In the genomic region with DNA sequence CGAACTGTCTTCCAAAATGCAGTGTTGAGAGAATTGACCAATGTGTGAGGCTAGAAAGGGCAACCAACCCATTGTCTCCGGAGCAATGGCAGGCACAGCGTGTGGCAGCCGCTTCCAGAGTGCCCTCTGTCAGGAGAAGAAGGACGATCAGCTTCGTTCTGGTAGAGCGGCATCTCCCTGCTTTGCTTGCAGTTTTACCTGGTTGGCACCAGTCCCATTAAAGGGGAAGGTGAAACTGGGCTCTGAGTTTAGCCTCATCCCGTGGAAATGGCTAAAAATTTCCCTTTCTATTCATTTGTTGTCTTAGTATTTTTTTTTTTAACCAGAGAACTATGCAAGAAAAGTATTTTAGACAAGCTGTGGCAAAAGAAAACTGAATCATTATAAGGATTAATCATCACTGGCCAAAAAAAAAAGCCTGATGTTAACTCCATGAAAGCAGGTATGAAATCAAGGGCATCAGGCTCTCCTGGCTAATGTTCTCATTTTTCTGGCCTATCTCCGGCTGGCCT, we compare ENCODE assay signal across 17 cellular contexts.
A peak's percentile ranks its signal among the peaks of the same experiment; 100 is the strongest.
DNase-seq lines count a peak whose midpoint lies in the region; ATAC-seq, FAIRE-seq and TF ChIP-seq lines count a peak whose summit lies in the region.
"Had no signal": no experiment of that assay in that cellular context is flagged by ENCODE, and none has a peak within 500 bp of the region (broad histone marks: within the 10 kb centered on the region; RNA-seq: fewer than 3 reads in every experiment).

No MANE protein-coding gene starts in this region.

- peak overlapping the region; percentile 31 for H3K9ac ChIP-seq in astrocyte (ENCODE audit: low read length)
- H3K9ac ChIP-seq in keratinocyte (ENCODE audit: control insufficient read depth, extremely low read depth, insufficient read depth, low read length): peak overlapping the region; percentile 77

- no peaks in the 10 kb centered on the region for H3K9me3 ChIP-seq in astrocyte (ENCODE audit: insufficient read depth, low read depth, low read length)
- no peaks in the 10 kb centered on the region for H3K9me3 ChIP-seq in keratinocyte (ENCODE audit: control insufficient read depth, low read depth, low read length)
- H3K9me3 ChIP-seq in transverse colon: no peaks in the 10 kb centered on the region
- H3K9me3 ChIP-seq: gastrocnemius medialis, upper lobe of left lung had no signal

- H3K4me3 Mint-ChIP-seq in astrocyte (ENCODE audit: unreplicated experiment): no peak overlapping the region
- H3K4me3 Mint-ChIP-seq: activated naive CD8-positive, alpha-beta T cell treated with anti-CD3 and anti-CD28 coated beads, Interleukin-2, amount 10 ng/mL, durations not matched to agents 7 days and 5 days; dendritic cell treated with granulocyte-macrophage colony-stimulating factor and Interleukin-4, amounts not matched to agents 40 ng/mL and 50 ng/mL, for 4 days; IgD-negative memory B cell had no signal

- H3K4me1 ChIP-seq in astrocyte (ENCODE audit: insufficient read depth, low read length): peaks cover 15% of the 10 kb centered on the region
- peaks cover 24% of the 10 kb centered on the region for H3K4me1 ChIP-seq in keratinocyte (ENCODE audit: control insufficient read depth, extremely low read depth, insufficient read depth, low read length)
- no peaks in the 10 kb centered on the region for H3K4me1 ChIP-seq in transverse colon
- H3K4me1 ChIP-seq: gastrocnemius medialis, upper lobe of left lung had no signal

- FAIRE-seq in astrocyte (lab: Jason Lieb, UNC): no peak
- peak; percentile 81 for FAIRE-seq in keratinocyte (lab: Jason Lieb, UNC)
- FAIRE-seq: A204.1, TTC549 had no signal

- peak overlapping the region; percentile 61 for H3K4me2 ChIP-seq in astrocyte (ENCODE audit: low read length)
- H3K4me2 ChIP-seq in keratinocyte (ENCODE audit: control insufficient read depth, extremely low read depth, insufficient read depth, low read depth, low read length): peak overlapping the region; percentile 95

- in situ Hi-C loops in transverse colon (cut with MboI; ENCODE audit: low pct_ligation_motif_present in 1 of 4, low pct_unique_long_range_greater_than_20kb in 1 of 4, low sequenced_read_pairs in 3 of 4): no loop called here

- no peaks in the 10 kb centered on the region for H4K20me1 ChIP-seq in astrocyte (ENCODE audit: insufficient read depth, low read length)
- H4K20me1 ChIP-seq in keratinocyte (ENCODE audit: control insufficient read depth, extremely low read depth, insufficient read depth, low read length): no peaks in the 10 kb centered on the region

- H3K79me2 ChIP-seq in astrocyte (ENCODE audit: insufficient read depth, low read length) (no peaks in the 10 kb centered on the region), keratinocyte (ENCODE audit: control insufficient read depth, insufficient read depth, low read length) (no peaks in the 10 kb centered on the region)

- intact Hi-C loops in transverse colon (cut with DNase I; ENCODE audit: low total_unique reads): no loop called here

- peak overlapping the region; percentile 40 for H3K27ac ChIP-seq in astrocyte (ENCODE audit: low read depth, low read length)
- peak overlapping the region; percentile 94 for H3K27ac ChIP-seq in keratinocyte (ENCODE audit: control insufficient read depth, insufficient read depth, low read length)
- H3K27ac ChIP-seq in transverse colon: peak overlapping the region in 1 of 4 donors; percentile 34
- H3K27ac ChIP-seq: gastrocnemius medialis, upper lobe of left lung had no signal

- H3K9me1 ChIP-seq in keratinocyte (ENCODE audit: control insufficient read depth, extremely low read depth, insufficient read depth, low read length): no peaks in the 10 kb centered on the region

- H3K27ac Mint-ChIP-seq in astrocyte (ENCODE audit: unreplicated experiment): peak overlapping the region; percentile 78
- H3K27ac Mint-ChIP-seq: activated naive CD8-positive, alpha-beta T cell treated with anti-CD3 and anti-CD28 coated beads, Interleukin-2, amount 10 ng/mL, durations not matched to agents 7 days and 5 days; dendritic cell treated with granulocyte-macrophage colony-stimulating factor and Interleukin-4, amounts not matched to agents 40 ng/mL and 50 ng/mL, for 4 days; IgD-negative memory B cell had no signal

- dilution Hi-C loops in keratinocyte (cut with MboI; ENCODE audit: extremely low pct_ligation_motif_present, low sequenced_read_pairs): no loop called here

- TF ChIP-seq POLR2A in transverse colon (IDR thresholded peaks at IDR 0.05): no peak

- H3K36me3 ChIP-seq in astrocyte (ENCODE audit: insufficient read depth, low read length) (no peaks in the 10 kb centered on the region), keratinocyte (ENCODE audit: control insufficient read depth in 2 of 2, extremely low read depth in 1 of 2, insufficient read depth in 2 of 2, low read length in 2 of 2) (no peaks in the 10 kb centered on the region), transverse colon (no peaks in the 10 kb centered on the region)
- H3K36me3 ChIP-seq: gastrocnemius medialis, upper lobe of left lung had no signal

- WGBS in transverse colon (ENCODE audit: low coverage in 1 of 2), 2 donors: 63 to 78% methylated on average over 3 to 9 of the region's 9 CpGs

- peaks cover 12% of the 10 kb centered on the region for H3K4me1 Mint-ChIP-seq in astrocyte (ENCODE audit: low read depth, unreplicated experiment)
- H3K4me1 Mint-ChIP-seq: activated naive CD8-positive, alpha-beta T cell treated with anti-CD3 and anti-CD28 coated beads, Interleukin-2, amount 10 ng/mL, durations not matched to agents 7 days and 5 days had no signal

- H3K4me3 ChIP-seq in astrocyte (ENCODE audit: insufficient read depth, low read depth, low read length): peak overlapping the region; percentile 38
- H3K4me3 ChIP-seq in keratinocyte (ENCODE audit: control insufficient read depth in 2 of 3, extremely low read depth in 1 of 3, insufficient read depth in 2 of 3, low read depth in 1 of 3, low read length in 3 of 3): peak overlapping the region; percentile 28 to 73 (median 62)
- no peak overlapping the region for H3K4me3 ChIP-seq in transverse colon
- H3K4me3 ChIP-seq: gastrocnemius medialis, upper lobe of left lung had no signal

- TF ChIP-seq EP300 in transverse colon (IDR thresholded peaks at IDR 0.05; ENCODE audit: low read depth): no peak

- ATAC-seq in GM18502 (IDR thresholded peaks at IDR 0.05; ENCODE audit: poor library complexity, unreplicated experiment): no peak
- ATAC-seq: gastrocnemius medialis had no signal

- peaks cover 4% of the 10 kb centered on the region for H3K9me3 Mint-ChIP-seq in astrocyte (ENCODE audit: unreplicated experiment)
- H3K9me3 Mint-ChIP-seq: activated naive CD8-positive, alpha-beta T cell treated with anti-CD3 and anti-CD28 coated beads, Interleukin-2, amount 10 ng/mL, durations not matched to agents 7 days and 5 days; dendritic cell treated with granulocyte-macrophage colony-stimulating factor and Interleukin-4, amounts not matched to agents 40 ng/mL and 50 ng/mL, for 4 days; IgD-negative memory B cell had no signal

- no peaks in the 10 kb centered on the region for H3K36me3 Mint-ChIP-seq in astrocyte (ENCODE audit: low read depth, unreplicated experiment)
- H3K36me3 Mint-ChIP-seq: activated naive CD8-positive, alpha-beta T cell treated with anti-CD3 and anti-CD28 coated beads, Interleukin-2, amount 10 ng/mL, durations not matched to agents 7 days and 5 days; IgD-negative memory B cell had no signal

- no peak for TF ChIP-seq CTCF in astrocyte (IDR thresholded peaks at IDR 0.05; ENCODE audit: insufficient read depth, low read depth, low read length)
- TF ChIP-seq CTCF in keratinocyte (optimal IDR thresholded peaks at IDR 0.05 in 1 of 3, IDR thresholded peaks at IDR 0.05 in 1 of 3, conservative IDR thresholded peaks at IDR 0.05 in 1 of 3; ENCODE audit: extremely low read depth in 1 of 3, insufficient read depth in 2 of 3, low read length in 3 of 3): peak in 1 of 3 experiments; percentile 60
- TF ChIP-seq CTCF in transverse colon (IDR thresholded peaks at IDR 0.05): no peak

- H2AFZ ChIP-seq in astrocyte (ENCODE audit: low read depth, low read length) (peak overlapping the region; percentile 69), keratinocyte (ENCODE audit: control insufficient read depth, low read length) (peak overlapping the region; percentile 95)

- peak; percentile 1 for DNase-seq in NCI-H345 (lab: John Stamatoyannopoulos, UW)
- no peak for DNase-seq in NCI-H345 treated with DMSO at 0.1 percent for 48 hours (lab: John Stamatoyannopoulos, UW; ENCODE audit: unreplicated experiment)
- peak; percentile 50 for DNase-seq in astrocyte (ENCODE audit: low read depth)
- DNase-seq in keratinocyte (ENCODE audit: low read depth, low spot score): peak; percentile 71
- DNase-seq in transverse colon: peak; percentile 37
- DNase-seq in DMS114 treated with DMSO at 0.1 percent for 48 hours (lab: John Stamatoyannopoulos, UW; ENCODE audit: unreplicated experiment): no peak
- no peak for DNase-seq in KG1 (lab: John Stamatoyannopoulos, UW)
- DNase-seq: activated naive CD8-positive, alpha-beta T cell treated with anti-CD3 and anti-CD28 coated beads, Interleukin-2, amount 10 ng/mL, durations not matched to agents 7 days and 5 days; gastrocnemius medialis; Right ventricle myocardium superior; stimulated activated CD4-positive, alpha-beta T cell treated with anti-CD3 and anti-CD28 coated beads, Interleukin-12 subunit alpha, Interleukin-12 subunit beta, amount 100 ng/mL, for 4 hours had no signal

- H3K27me3 Mint-ChIP-seq in astrocyte (ENCODE audit: low read depth, unreplicated experiment): peaks cover 17% of the 10 kb centered on the region

- H3K27me3 ChIP-seq in astrocyte (ENCODE audit: insufficient read depth, low read length) (no peaks in the 10 kb centered on the region), keratinocyte (ENCODE audit: control insufficient read depth, extremely low read depth, insufficient read depth, low read length) (no peaks in the 10 kb centered on the region), transverse colon (no peaks in the 10 kb centered on the region)
- H3K27me3 ChIP-seq: gastrocnemius medialis, upper lobe of left lung had no signal

Comparison
In these comparisons a context has a peak if more than half of its experiments do, and no peak if none do; other contexts are left out.
1. DNase-seq: peak in NCI-H345 (single experiment), astrocyte (single experiment), keratinocyte (single experiment) and transverse colon (single experiment); none in NCI-H345 treated with DMSO at 0.1 percent for 48 hours (single experiment), DMS114 treated with DMSO at 0.1 percent for 48 hours (single experiment) and KG1 (single experiment).
2. H3K4me3 ChIP-seq: peak in astrocyte (single experiment) and keratinocyte (3 of 3); none in transverse colon (0 of 4).